1 cellular context compared by ENCODE assay signal in the genomic region with DNA sequence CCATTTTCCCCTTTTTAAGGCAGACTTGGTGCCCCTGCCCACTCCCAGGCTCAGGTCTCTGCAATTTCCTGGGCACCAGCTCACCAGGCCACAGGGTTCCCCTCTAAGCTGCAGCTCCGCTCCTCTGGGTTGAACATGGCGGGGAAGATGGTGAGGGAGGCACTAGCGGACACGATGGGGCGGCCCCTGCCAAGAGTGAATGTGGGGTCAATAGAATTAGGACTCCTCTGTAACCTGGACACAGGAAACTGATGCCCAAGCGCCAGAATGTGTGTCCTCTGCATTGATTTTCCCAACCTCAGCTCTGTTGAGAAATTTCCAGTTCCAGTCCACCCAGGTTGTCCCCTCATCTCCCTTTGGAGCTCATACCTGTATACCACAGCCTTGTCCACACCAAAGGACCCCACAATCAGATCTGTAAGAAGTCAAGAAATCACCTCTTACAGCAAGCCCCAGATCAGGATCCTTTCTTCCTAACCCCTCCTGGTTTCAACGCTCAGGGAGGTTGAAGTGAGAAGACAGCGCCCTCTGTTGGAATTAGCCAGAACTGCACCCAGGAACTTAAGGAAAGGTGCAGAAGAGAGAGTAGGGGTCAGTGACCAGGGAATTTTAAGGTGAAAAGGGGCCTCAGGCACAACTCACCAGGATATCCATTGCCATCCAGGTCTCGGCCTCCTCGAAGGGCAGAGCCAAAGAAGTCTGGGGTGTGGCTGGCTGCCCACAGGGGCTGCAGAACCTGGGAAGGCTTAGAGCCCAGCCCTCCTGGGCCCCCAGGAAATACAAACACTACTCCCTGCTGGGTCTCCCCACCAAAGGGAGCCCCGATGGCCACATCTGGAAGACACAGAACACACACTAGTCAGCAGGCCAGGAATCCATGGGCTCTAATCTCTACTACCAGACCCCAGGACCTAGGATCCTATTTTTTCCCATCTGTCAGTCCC.
A peak's percentile ranks its signal among the peaks of the same experiment; 100 is the strongest.
TF ChIP-seq lines count a peak whose summit lies in the region.

No MANE protein-coding gene starts in this region.

TF ChIP-seq in HEK293, 187 proteins besides CTCF, POLR2A, EP300 and RAD21 (continued from another document):
- TF ChIP-seq, protein P1, sequence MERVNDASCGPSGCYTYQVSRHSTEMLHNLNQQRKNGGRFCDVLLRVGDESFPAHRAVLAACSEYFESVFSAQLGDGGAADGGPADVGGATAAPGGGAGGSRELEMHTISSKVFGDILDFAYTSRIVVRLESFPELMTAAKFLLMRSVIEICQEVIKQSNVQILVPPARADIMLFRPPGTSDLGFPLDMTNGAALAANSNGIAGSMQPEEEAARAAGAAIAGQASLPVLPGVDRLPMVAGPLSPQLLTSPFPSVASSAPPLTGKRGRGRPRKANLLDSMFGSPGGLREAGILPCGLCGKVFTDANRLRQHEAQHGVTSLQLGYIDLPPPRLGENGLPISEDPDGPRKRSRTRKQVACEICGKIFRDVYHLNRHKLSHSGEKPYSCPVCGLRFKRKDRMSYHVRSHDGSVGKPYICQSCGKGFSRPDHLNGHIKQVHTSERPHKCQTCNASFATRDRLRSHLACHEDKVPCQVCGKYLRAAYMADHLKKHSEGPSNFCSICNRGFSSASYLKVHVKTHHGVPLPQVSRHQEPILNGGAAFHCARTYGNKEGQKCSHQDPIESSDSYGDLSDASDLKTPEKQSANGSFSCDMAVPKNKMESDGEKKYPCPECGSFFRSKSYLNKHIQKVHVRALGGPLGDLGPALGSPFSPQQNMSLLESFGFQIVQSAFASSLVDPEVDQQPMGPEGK (tag by site-specific recombination; IDR thresholded peaks at IDR 0.05) = no peak
- no peak for TF ChIP-seq ZNF223 (tag by site-specific recombination; IDR thresholded peaks at IDR 0.05)
- no peak for TF ChIP-seq ZNF791 (tag by site-specific recombination; IDR thresholded peaks at IDR 0.05)
- TF ChIP-seq, protein P2, sequence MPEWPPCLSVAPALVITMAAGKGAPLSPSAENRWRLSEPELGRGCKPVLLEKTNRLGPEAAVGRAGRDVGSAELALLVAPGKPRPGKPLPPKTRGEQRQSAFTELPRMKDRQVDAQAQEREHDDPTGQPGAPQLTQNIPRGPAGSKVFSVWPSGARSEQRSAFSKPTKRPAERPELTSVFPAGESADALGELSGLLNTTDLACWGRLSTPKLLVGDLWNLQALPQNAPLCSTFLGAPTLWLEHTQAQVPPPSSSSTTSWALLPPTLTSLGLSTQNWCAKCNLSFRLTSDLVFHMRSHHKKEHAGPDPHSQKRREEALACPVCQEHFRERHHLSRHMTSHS (tag by site-specific recombination; IDR thresholded peaks at IDR 0.05) = no peak
- TF ChIP-seq SETDB1 (IDR thresholded peaks at IDR 0.05; ENCODE audit: insufficient read length, low read length) = no peak
- TF ChIP-seq KLF1 (tag by site-specific recombination; IDR thresholded peaks at IDR 0.05) = no peak
- TF ChIP-seq ZSCAN30 (tag by site-specific recombination; IDR thresholded peaks at IDR 0.05) = no peak
- no peak for TF ChIP-seq ZNF239 (tag by site-specific recombination; IDR thresholded peaks at IDR 0.05)
- TF ChIP-seq ZNF248 (tag by site-specific recombination; IDR thresholded peaks at IDR 0.05) = no peak
- no peak for TF ChIP-seq ZNF792 (tag by site-specific recombination; IDR thresholded peaks at IDR 0.05)
- TF ChIP-seq ZNF785 (tag by site-specific recombination; IDR thresholded peaks at IDR 0.05) = no peak
- TF ChIP-seq ZNF654 (tag by site-specific recombination; IDR thresholded peaks at IDR 0.05; ENCODE audit: low read depth) = peak; percentile 11; the same call in 1 of the 2 replicates
- peak; percentile 64 for TF ChIP-seq PRDM1 (tag by site-specific recombination; IDR thresholded peaks at IDR 0.05)
